ENCODE assay signal across 23 cellular contexts in genomic region chr6:30399390-30400058, GRCh38. TPM values are rescaled to one million over a fixed set of nuclear protein-coding genes. Genes with fewer than 3 reads are reported as not detected.
DNase-seq lines count a peak whose midpoint lies in the region; ATAC-seq, FAIRE-seq and TF ChIP-seq lines count a peak whose summit lies in the region.
"Had no signal": no experiment of that assay in that cellular context is flagged by ENCODE, and none has a peak within 500 bp of the region (broad histone marks: within the 10 kb centered on the region; RNA-seq: fewer than 3 reads in every experiment).

No MANE protein-coding gene starts in this region.

- H4K8ac ChIP-seq in mesendoderm (ENCODE audit: low read depth, low read length): no peak overlapping the region

- DNase-seq in activated T-cell treated with anti-CD3 and anti-CD28 coated beads, Interleukin-2, amount 50 U/mL, for 4 hours: no peak
- DNase-seq in activated T-cell treated with anti-CD3 and anti-CD28 coated beads for 4 hours: no peak
- peak; percentile 18 for DNase-seq in LoVo (ENCODE audit: low spot score)
- peak; percentile 86 for DNase-seq in bronchial epithelial cell (ENCODE audit: low read depth)
- DNase-seq in mucosa of descending colon: peak in 1 of 3 donors; percentile 27
- DNase-seq in mesendoderm: no peak
- no peak for DNase-seq in anterior cingulate cortex (lab: John Stamatoyannopoulos, UW)
- no peak for DNase-seq in NCI-H345 (lab: John Stamatoyannopoulos, UW)
- DNase-seq: amygdala; effector CD4-positive, alpha-beta T cell; hypothalamus; MV-4-11; NCI-H187 treated with DMSO at 0.1 percent for 48 hours; NCI-H510A; nephron progenitor cell; psoas muscle; SHP77 treated with DMSO at 0.1 percent for 48 hours; stimulated activated naive CD4-positive, alpha-beta T cell had no signal

- no peak overlapping the region for H3K9ac ChIP-seq in mesendoderm (ENCODE audit: low read length)

- no peaks in the 10 kb centered on the region for H3K9me3 Mint-ChIP-seq in activated T-cell treated with anti-CD3 and anti-CD28 coated beads, Interleukin-2, amount 50 U/mL, for 4 hours
- H3K9me3 Mint-ChIP-seq: mesothelial cell of epicardium, nephron progenitor cell had no signal

- H3K27me3 Mint-ChIP-seq in activated T-cell treated with anti-CD3 and anti-CD28 coated beads, Interleukin-2, amount 50 U/mL, for 4 hours (ENCODE audit: low read depth): peaks cover 26% of the 10 kb centered on the region

- H4K5ac ChIP-seq in mesendoderm (ENCODE audit: low read length): no peak overlapping the region

- no peak overlapping the region for H3K18ac ChIP-seq in mesendoderm (ENCODE audit: low read length)

- no peak overlapping the region for H2BK15ac ChIP-seq in mesendoderm (replicated peaks; ENCODE audit: low read depth)

- no peak overlapping the region for H3K27ac ChIP-seq in mesendoderm (ENCODE audit: low read depth, low read length)
- H3K27ac ChIP-seq: psoas muscle, tibial nerve, VCaP had no signal

- peak; percentile 51 to 68 for ATAC-seq in activated T-cell treated with anti-CD3 and anti-CD28 coated beads, Interleukin-2, amount 50 U/mL, for 4 hours
- peak; percentile 95 for ATAC-seq in mucosa of descending colon
- ATAC-seq: psoas muscle had no signal

- no peak overlapping the region for H3K56ac ChIP-seq in mesendoderm (ENCODE audit: low read length)

- H2AK5ac ChIP-seq in mesendoderm (ENCODE audit: low read length): no peak overlapping the region

- H3K4me1 ChIP-seq in mucosa of descending colon (ENCODE audit: low read depth) (no peaks in the 10 kb centered on the region), mesendoderm (ENCODE audit: control insufficient read depth, low read depth, low read length) (no peaks in the 10 kb centered on the region)
- H3K4me1 ChIP-seq: psoas muscle, tibial nerve had no signal

- no peak overlapping the region for H2BK5ac ChIP-seq in mesendoderm (ENCODE audit: low read length)

- H3K27me3 ChIP-seq in bronchial epithelial cell (ENCODE audit: control insufficient read depth, insufficient read depth, low read length) (peaks cover 15% of the 10 kb centered on the region), mesendoderm (ENCODE audit: insufficient read depth, low read length, poor library complexity) (no peaks in the 10 kb centered on the region)

- H3K79me1 ChIP-seq in mesendoderm (ENCODE audit: low read length): no peaks in the 10 kb centered on the region

- TF ChIP-seq CTCF in bronchial epithelial cell (IDR thresholded peaks at IDR 0.05; ENCODE audit: insufficient read depth, low read length, severe bottlenecking) (no peak), mucosa of descending colon (IDR thresholded peaks at IDR 0.05) (no peak)

- H3K36me3 ChIP-seq in bronchial epithelial cell (ENCODE audit: control insufficient read depth, insufficient read depth, low read length) (no peaks in the 10 kb centered on the region), mucosa of descending colon (ENCODE audit: low read depth) (no peaks in the 10 kb centered on the region), mesendoderm (ENCODE audit: control insufficient read depth, insufficient read depth, low read length) (no peaks in the 10 kb centered on the region)
- H3K36me3 ChIP-seq: tibial nerve had no signal

- intact Hi-C loops in mucosa of descending colon (cut with DNase I, micrococcal nuclease): loop anchor here (10.0 kb wide), 2 partner anchors 165 to 185 kb away; partner anchors contain the start of gene TRIM26 (in 1 of the 2)

- H3K4me3 ChIP-seq in bronchial epithelial cell (ENCODE audit: low read depth, low read length): no peak overlapping the region
- H3K4me3 ChIP-seq in mucosa of descending colon: no peak overlapping the region
- no peak overlapping the region for H3K4me3 ChIP-seq in mesendoderm (ENCODE audit: low read length)
- H3K4me3 ChIP-seq: psoas muscle, tibial nerve had no signal

- H3K23ac ChIP-seq in mesendoderm (ENCODE audit: low read length): no peak overlapping the region

- H3K4ac ChIP-seq in mesendoderm (ENCODE audit: low read depth, low read length): no peak overlapping the region

- H3K4me2 ChIP-seq in mesendoderm (ENCODE audit: low read length): no peak overlapping the region

- no peak overlapping the region for H3K4me3 Mint-ChIP-seq in activated T-cell treated with anti-CD3 and anti-CD28 coated beads, Interleukin-2, amount 50 U/mL, for 4 hours
- H3K4me3 Mint-ChIP-seq: CD4-positive, CD25-positive, alpha-beta regulatory T cell; mesothelial cell of epicardium; nephron progenitor cell had no signal

- no peak overlapping the region for H2BK120ac ChIP-seq in mesendoderm (ENCODE audit: low read depth, low read length)

- no peaks in the 10 kb centered on the region for H3K79me2 ChIP-seq in mesendoderm (ENCODE audit: control insufficient read depth, insufficient read depth, low read length)

- no peaks in the 10 kb centered on the region for H3K9me3 ChIP-seq in mucosa of descending colon
- H3K9me3 ChIP-seq: psoas muscle, tibial nerve had no signal

- no CpG with 5 or more reads among the region's 2 CpGs for WGBS in mesendoderm (ENCODE audit: extremely low coverage, insufficient coverage, low lambda C conversion rate)

- no peaks in the 10 kb centered on the region for H3K4me1 Mint-ChIP-seq in activated T-cell treated with anti-CD3 and anti-CD28 coated beads, Interleukin-2, amount 50 U/mL, for 4 hours (ENCODE audit: low read depth)
- H3K4me1 Mint-ChIP-seq: mesothelial cell of epicardium, nephron progenitor cell had no signal

- H3K36me3 Mint-ChIP-seq in activated T-cell treated with anti-CD3 and anti-CD28 coated beads, Interleukin-2, amount 50 U/mL, for 4 hours (ENCODE audit: insufficient read depth): no peaks in the 10 kb centered on the region
- H3K36me3 Mint-ChIP-seq: CD4-positive, CD25-positive, alpha-beta regulatory T cell; mesothelial cell of epicardium had no signal

- FAIRE-seq in bronchial epithelial cell (lab: Jason Lieb, UNC): no peak
- FAIRE-seq: H1 had no signal

RNA-seq across cellular contexts. Expression of gene RPP21, which starts 54.6 kb away (rescaled TPM):
- 10 to 100 TPM; 67.3 to 74.8 (median 72.9) TPM for total RNA-seq in activated T-cell treated with anti-CD3 and anti-CD28 coated beads, Interleukin-2, amount 50 U/mL, for 4 hours
- total RNA-seq in bronchial epithelial cell (29.0 and 45.2 TPM in 2 replicates), mucosa of descending colon (10 to 100 TPM; 34.9 to 66.8 (median 35.1) TPM)
- polyA plus RNA-seq in mesendoderm (2013, experiment 1 of 2): 141 TPM
- polyA plus RNA-seq in mesendoderm (2013, experiment 2 of 2): 138 TPM

Comparison
In these comparisons a context has a peak if more than half of its experiments do, and no peak if none do; other contexts are left out.
1. DNase-seq: peak in LoVo (single experiment) and bronchial epithelial cell (single experiment); none in activated T-cell treated with anti-CD3 and anti-CD28 coated beads, Interleukin-2, amount 50 U/mL, for 4 hours (single experiment), activated T-cell treated with anti-CD3 and anti-CD28 coated beads for 4 hours (single experiment), mesendoderm (single experiment), anterior cingulate cortex (0 of 58) and NCI-H345 (single experiment).